32 cellular contexts compared by ENCODE assay signal in genomic region chr1:248417854-248418253, GRCh38. TPM values are rescaled to one million over a fixed set of nuclear protein-coding genes. Genes with fewer than 3 reads are reported as not detected.
"Had no signal": no experiment of that assay in that cellular context is flagged by ENCODE, and none has a peak within 500 bp of the region (broad histone marks: within the 10 kb centered on the region; RNA-seq: fewer than 3 reads in every experiment).

No MANE protein-coding gene starts in this region.

- H3K4me3 Mint-ChIP-seq: stimulated activated effector memory CD8-positive, alpha-beta T cell treated with anti-CD3 and anti-CD28 coated beads, Interleukin-12 subunit alpha, Interleukin-12 subunit beta, amount 100 ng/mL, for 72 hours; stimulated activated memory B cell treated with anti-CD40 and anti-IgM and Interleukin-4, amounts not matched to agents 10 μg/mL and 1 μg/mL and 100 μg/mL, for 72 hours; stimulated activated naive B cell treated with anti-CD40 and anti-IgM and Interleukin-4, amounts not matched to agents 10 μg/mL and 1 μg/mL and 100 μg/mL, for 72 hours; stimulated activated naive CD8-positive, alpha-beta T cell treated with anti-CD3 and anti-CD28 coated beads, Interleukin-15, amount 100 ng/mL, for 72 hours; stimulated activated naive CD8-positive, alpha-beta T cell treated with anti-CD3 and anti-CD28 coated beads, Interleukin-15, Interleukin-2, amounts not matched to agents 100 ng/mL and 50 ng/mL, for 24 hours; type B pancreatic cell had no signal

- H3K4me1 ChIP-seq: stomach, suprapubic skin, testis, thyroid gland, tibial artery, tibial nerve, transverse colon, upper lobe of left lung, upper lobe of right lung, uterus, vagina had no signal

- H3K36me3 Mint-ChIP-seq: stimulated activated effector memory CD8-positive, alpha-beta T cell treated with anti-CD3 and anti-CD28 coated beads, Interleukin-12 subunit alpha, Interleukin-12 subunit beta, amount 100 ng/mL, for 72 hours; stimulated activated memory B cell treated with anti-CD40 and anti-IgM and Interleukin-4, amounts not matched to agents 10 μg/mL and 1 μg/mL and 100 μg/mL, for 72 hours; type B pancreatic cell had no signal

- H3K4me3 ChIP-seq: stomach, suprapubic skin, testis, thoracic aorta, thyroid gland, tibial artery, tibial nerve, transverse colon, upper lobe of left lung, upper lobe of right lung, uterus, vagina had no signal

- H3K9me3 ChIP-seq: testis, thoracic aorta, thyroid gland, tibial artery, upper lobe of right lung, uterus, vagina had no signal

- DNase-seq: stimulated activated CD4-positive, alpha-beta T cell treated with anti-CD3 and anti-CD28 coated beads, Interleukin-2, amount 100 ng/mL, for 48 hours; stimulated activated CD4-positive, alpha-beta T cell treated with anti-CD3 and anti-CD28 coated beads, Interleukin-4, amount 100 ng/mL, for 1 hour; stimulated activated CD4-positive, alpha-beta T cell treated with anti-CD3 and anti-CD28 coated beads, Interleukin-4, amount 100 ng/mL, for 24 hours; stimulated activated CD4-positive, alpha-beta T cell treated with anti-CD3 and anti-CD28 coated beads, Interleukin-4, amount 100 ng/mL, for 4 hours; stimulated activated CD8-positive, alpha-beta memory T cell treated with anti-CD3 and anti-CD28 coated beads, Interleukin-4, amount 100 ng/mL, for 48 hours; stimulated activated naive B cell treated with anti-CD40 and anti-IgM and Interleukin-4, amounts not matched to agents 10 μg/mL and 1 μg/mL and 100 μg/mL, for 72 hours; stimulated activated naive CD4-positive, alpha-beta T cell treated with Interleukin-2 at 50 U/mL for 16 hours; stimulated activated naive CD8-positive, alpha-beta T cell treated with anti-CD3 and anti-CD28 coated beads, Interleukin-15, amount 100 ng/mL, for 72 hours; stimulated activated naive CD8-positive, alpha-beta T cell treated with anti-CD3 and anti-CD28 coated beads, Interleukin-15, Interleukin-2, amounts not matched to agents 100 U/mL and 50 U/mL, for 24 hours; stomach; substantia nigra; testis; thyroid gland; tibial artery; transverse colon; trophoblast cell; upper lobe of right lung; uterus had no signal

- H3K36me3 ChIP-seq: stomach, suprapubic skin, thoracic aorta, thyroid gland, tibial artery, tibial nerve, transverse colon, upper lobe of left lung, upper lobe of right lung, uterus, vagina had no signal

- ATAC-seq: stimulated activated effector memory CD8-positive, alpha-beta T cell treated with anti-CD3 and anti-CD28 coated beads, Interleukin-12 subunit alpha, Interleukin-12 subunit beta, amount 100 ng/mL, for 72 hours; stimulated activated memory B cell treated with anti-CD40 and anti-IgM and Interleukin-4, amounts not matched to agents 10 μg/mL and 1 μg/mL and 100 μg/mL, for 72 hours; stimulated activated naive B cell treated with anti-CD40 and anti-IgM and Interleukin-4, amounts not matched to agents 10 μg/mL and 1 μg/mL and 100 μg/mL, for 72 hours; stimulated activated naive CD8-positive, alpha-beta T cell treated with anti-CD3 and anti-CD28 coated beads, Interleukin-15, amount 100 ng/mL, for 72 hours; stimulated activated naive CD8-positive, alpha-beta T cell treated with anti-CD3 and anti-CD28 coated beads, Interleukin-15, Interleukin-2, amounts not matched to agents 100 U/mL and 50 U/mL, for 24 hours; upper lobe of right lung had no signal

- H3K27me3 Mint-ChIP-seq: stimulated activated memory B cell treated with anti-CD40 and anti-IgM and Interleukin-4, amounts not matched to agents 10 μg/mL and 1 μg/mL and 100 μg/mL, for 72 hours; stimulated activated naive CD8-positive, alpha-beta T cell treated with anti-CD3 and anti-CD28 coated beads, Interleukin-15, amount 100 ng/mL, for 72 hours; stimulated activated naive CD8-positive, alpha-beta T cell treated with anti-CD3 and anti-CD28 coated beads, Interleukin-15, Interleukin-2, amounts not matched to agents 100 ng/mL and 50 ng/mL, for 24 hours; type B pancreatic cell had no signal

- H3K4me1 Mint-ChIP-seq: stimulated activated effector memory CD8-positive, alpha-beta T cell treated with anti-CD3 and anti-CD28 coated beads, Interleukin-12 subunit alpha, Interleukin-12 subunit beta, amount 100 ng/mL, for 72 hours had no signal

- H3K27ac ChIP-seq: stomach, suprapubic skin, testis, thoracic aorta, thyroid gland, tibial artery, tibial nerve, transverse colon, upper lobe of left lung, upper lobe of right lung, uterus, vagina had no signal

- H3K27ac Mint-ChIP-seq: stimulated activated effector memory CD8-positive, alpha-beta T cell treated with anti-CD3 and anti-CD28 coated beads, Interleukin-12 subunit alpha, Interleukin-12 subunit beta, amount 100 ng/mL, for 72 hours; stimulated activated memory B cell treated with anti-CD40 and anti-IgM and Interleukin-4, amounts not matched to agents 10 μg/mL and 1 μg/mL and 100 μg/mL, for 72 hours; stimulated activated naive B cell treated with anti-CD40 and anti-IgM and Interleukin-4, amounts not matched to agents 10 μg/mL and 1 μg/mL and 100 μg/mL, for 72 hours; stimulated activated naive CD8-positive, alpha-beta T cell treated with anti-CD3 and anti-CD28 coated beads, Interleukin-15, amount 100 ng/mL, for 72 hours; stimulated activated naive CD8-positive, alpha-beta T cell treated with anti-CD3 and anti-CD28 coated beads, Interleukin-15, Interleukin-2, amounts not matched to agents 100 ng/mL and 50 ng/mL, for 24 hours; type B pancreatic cell had no signal

- H3K27me3 ChIP-seq: stomach, suprapubic skin, testis, thyroid gland, tibial artery, tibial nerve, transverse colon, upper lobe of left lung, upper lobe of right lung, uterus, vagina had no signal

- H3K9me3 Mint-ChIP-seq: stimulated activated effector memory CD8-positive, alpha-beta T cell treated with anti-CD3 and anti-CD28 coated beads, Interleukin-12 subunit alpha, Interleukin-12 subunit beta, amount 100 ng/mL, for 72 hours had no signal

RNA-seq across cellular contexts. Expression of gene OR2T1, which starts 15.0 kb away (rescaled TPM):
- total RNA-seq: stomach, subcutaneous adipose tissue, suprapubic skin, temporal lobe, testis, thoracic aorta, thyroid gland, tibial nerve, transverse colon, upper lobe of left lung, upper lobe of right lung, ureter, urinary bladder, uterus, vagina had no signal
- polyA plus RNA-seq: stomach, urinary bladder had no signal

RNA-seq across cellular contexts. Expression of gene OR2T2, which starts 27.6 kb away (rescaled TPM):
- total RNA-seq: stomach, subcutaneous adipose tissue, temporal lobe, testis, thoracic aorta, thyroid gland, tibial nerve, transverse colon, upper lobe of left lung, upper lobe of right lung, ureter, urinary bladder, vagina had no signal
- polyA plus RNA-seq: stomach, urinary bladder had no signal

RNA-seq across cellular contexts. Expression of gene OR2T6, which starts 42.3 kb away (rescaled TPM):
- total RNA-seq: subcutaneous adipose tissue, suprapubic skin, temporal lobe, thoracic aorta, thyroid gland, tibial nerve, transverse colon, upper lobe of left lung, upper lobe of right lung, ureter, urinary bladder, uterus, vagina had no signal
- polyA plus RNA-seq: stomach, thymus, urinary bladder had no signal

RNA-seq across cellular contexts. Expression of gene OR2T3, which starts 55.3 kb away (rescaled TPM):
- total RNA-seq: stomach, subcutaneous adipose tissue, suprapubic skin, temporal lobe, testis, thoracic aorta, thyroid gland, tibial nerve, transverse colon, upper lobe of left lung, upper lobe of right lung, ureter, urinary bladder, uterus, vagina had no signal
- polyA plus RNA-seq: stomach, urinary bladder had no signal

RNA-seq across cellular contexts. Expression of gene OR2T4, which starts 56.4 kb away (rescaled TPM):
- total RNA-seq: stomach, subcutaneous adipose tissue, suprapubic skin, temporal lobe, testis, thoracic aorta, thyroid gland, tibial nerve, transverse colon, upper lobe of left lung, upper lobe of right lung, ureter, urinary bladder, uterus, vagina had no signal
- polyA plus RNA-seq: stomach, thymus, urinary bladder had no signal
